In the genomic region with DNA sequence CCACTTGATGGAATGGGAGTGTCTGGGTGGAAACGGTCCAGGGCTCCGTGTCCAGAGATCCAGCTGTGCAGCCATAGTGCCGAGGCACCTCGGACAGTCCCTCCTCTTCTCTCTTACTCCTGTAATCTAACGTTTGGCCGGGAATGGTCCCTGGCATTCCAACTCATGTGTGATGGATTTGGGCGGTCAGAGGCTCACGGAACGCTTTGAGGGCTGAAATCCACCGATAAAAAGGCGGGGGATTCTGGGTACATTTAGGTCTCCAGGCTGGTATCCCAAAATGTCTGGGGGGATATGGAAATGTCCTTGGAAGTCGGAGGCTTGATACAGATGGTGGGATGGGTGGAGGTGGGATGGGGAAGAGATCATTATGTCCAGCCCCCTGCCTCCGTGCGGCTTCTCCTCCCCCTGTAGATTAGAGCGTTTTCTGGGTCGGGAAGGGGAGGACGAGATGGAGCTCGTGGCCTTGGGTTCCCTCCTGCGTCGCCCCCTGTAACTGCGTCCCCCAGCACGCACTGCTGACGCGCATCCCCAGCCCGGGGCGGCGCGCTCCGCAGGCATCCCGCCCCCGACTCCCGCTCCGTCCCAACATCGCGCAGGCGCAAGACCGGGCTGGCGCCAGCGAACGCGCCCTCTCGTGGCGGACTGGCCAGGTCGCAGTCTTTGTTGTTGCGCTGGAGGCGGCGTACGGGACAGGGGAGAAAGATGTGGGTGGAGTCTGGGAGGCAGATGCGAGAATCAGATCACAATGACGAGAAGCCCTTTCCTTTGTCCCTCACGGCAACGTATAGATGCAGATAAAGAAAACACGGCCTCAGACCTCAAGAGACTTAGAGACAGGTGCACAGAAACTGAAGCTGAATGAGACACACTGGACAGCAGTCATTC, we compare ENCODE assay signal across 8 cellular contexts.
A peak's percentile ranks its signal among the peaks of the same experiment; 100 is the strongest.
DNase-seq lines count a peak whose midpoint lies in the region; ATAC-seq and TF ChIP-seq lines count a peak whose summit lies in the region.

No MANE protein-coding gene starts in this region.

- peak; percentile 83 for TF ChIP-seq CTCF in AG09319 (IDR thresholded peaks at IDR 0.05; ENCODE audit: low read depth, low read length)

- peak; percentile 93 for ATAC-seq in HG03280 (IDR thresholded peaks at IDR 0.05; ENCODE audit: unreplicated experiment)
- peak; percentile 96 for ATAC-seq in central memory CD8-positive, alpha-beta T cell (replicated peaks; ENCODE audit: extremely low read depth, poor library complexity, severe bottlenecking)

- peaks cover 29% of the 10 kb centered on the region for H3K4me1 Mint-ChIP-seq in central memory CD8-positive, alpha-beta T cell

- peak; percentile 60 for TF ChIP-seq POLR2A in GM18951 (IDR thresholded peaks at IDR 0.05; ENCODE audit: extremely low read depth, insufficient read depth, insufficient read length)

- in situ Hi-C loops in GM18951 (cut with MboI; ENCODE audit: low sequenced_read_pairs, unreplicated experiment) = no loop called here

- no peaks in the 10 kb centered on the region for H3K9me3 Mint-ChIP-seq in central memory CD8-positive, alpha-beta T cell

- H3K27ac Mint-ChIP-seq in central memory CD8-positive, alpha-beta T cell (ENCODE audit: low read depth) = peak overlapping the region; percentile 89

- peaks cover 2% of the 10 kb centered on the region for H3K36me3 Mint-ChIP-seq in central memory CD8-positive, alpha-beta T cell (ENCODE audit: insufficient read depth)

- no peaks in the 10 kb centered on the region for H3K27me3 Mint-ChIP-seq in central memory CD8-positive, alpha-beta T cell

- peak; percentile 73 for DNase-seq in AG09319 (ENCODE audit: extremely low read depth, low read depth)
- peak; percentile 78 to 95 for DNase-seq in NCI-H446 (lab: John Stamatoyannopoulos, UW)
- DNase-seq in activated CD4-positive, CD25-positive, alpha-beta regulatory T cell treated with anti-CD3 and anti-CD28 coated beads, Interleukin-2, amount 50 U/mL, for 16 hours (ENCODE audit: low read depth, low spot score) = peak; percentile 90
- peak; percentile 91 to 92 for DNase-seq in central memory CD8-positive, alpha-beta T cell (ENCODE audit: low spot score in 2 of 2)
- DNase-seq in kidney glomerular epithelial cell (lab: John Stamatoyannopoulos, UW) = peak; percentile 84
- peak; percentile 96 for DNase-seq in stimulated activated CD4-positive, alpha-beta T cell treated with anti-CD3 and anti-CD28 coated beads, Interleukin-15, amount 100 ng/mL, for 24 hours

- H3K4me3 Mint-ChIP-seq in central memory CD8-positive, alpha-beta T cell = peak overlapping the region; percentile 72

Comparison
In these comparisons a context has a peak if more than half of its experiments do, and no peak if none do; other contexts are left out.
1. Peak in every context shown above with its lines: DNase-seq and ATAC-seq.